ENCODE assay signal across 8 cellular contexts in the genomic region with DNA sequence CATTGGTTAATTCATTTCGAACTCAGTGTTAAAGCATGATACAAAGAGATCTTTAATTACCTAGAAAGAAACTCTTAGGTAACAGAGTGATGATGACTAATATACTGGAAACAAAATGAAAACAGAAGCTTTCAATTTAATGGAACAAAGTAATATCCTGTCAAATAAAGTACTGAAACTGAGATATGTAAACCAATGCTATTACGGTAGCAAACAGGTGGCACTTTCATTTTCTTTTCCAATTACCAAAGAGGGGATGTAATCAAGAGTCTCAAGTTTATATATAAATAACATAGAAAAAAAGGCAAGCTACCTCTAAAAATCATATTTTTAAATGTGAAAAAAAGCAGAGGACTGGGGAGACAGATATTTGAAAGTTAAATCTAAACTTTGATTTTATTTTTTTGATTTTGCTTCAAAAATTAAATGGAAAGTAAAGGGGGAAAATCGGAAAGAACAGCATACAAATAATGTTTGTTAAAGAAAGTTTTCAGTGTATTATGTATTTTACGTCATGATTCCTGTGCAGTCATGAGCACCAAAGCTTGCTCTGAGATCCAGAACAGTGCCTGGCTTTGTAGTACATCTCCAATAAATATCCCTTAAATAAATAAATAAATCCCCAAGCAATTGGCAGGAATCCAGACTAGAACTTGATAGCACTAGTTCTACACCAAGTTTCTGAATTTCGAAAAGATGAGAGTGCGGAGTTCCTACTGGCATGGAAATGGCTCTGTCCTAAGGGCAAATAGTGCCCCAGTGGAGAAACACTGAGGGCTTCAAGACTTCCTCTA. TPM values are rescaled to one million over a fixed set of nuclear protein-coding genes. Genes with fewer than 3 reads are reported as not detected.
A peak's percentile ranks its signal among the peaks of the same experiment; 100 is the strongest.
DNase-seq lines count a peak whose midpoint lies in the region; ATAC-seq and TF ChIP-seq lines count a peak whose summit lies in the region.

No MANE protein-coding gene starts in this region.

- DNase-seq in NCI-H2171 treated with DMSO at 0.1 percent for 48 hours (lab: John Stamatoyannopoulos, UW) (peak; percentile 58), NCI-H2171 (lab: John Stamatoyannopoulos, UW) (no peak), NCI-H82 treated with DMSO at 0.1 percent for 48 hours (lab: John Stamatoyannopoulos, UW; ENCODE audit: unreplicated experiment) (peak; percentile 1), left lobe of liver (ENCODE audit: low spot score) (no peak), coronary artery (ENCODE audit: low spot score) (no peak), nucleus accumbens (lab: John Stamatoyannopoulos, UW) (no peak), testis (no peak)

- ATAC-seq in HG02870 (IDR thresholded peaks at IDR 0.05; ENCODE audit: unreplicated experiment) (peak; percentile 97), left lobe of liver (peak; percentile 69)

- intact Hi-C loops in testis (cut with DNase I; ENCODE audit: low total_unique reads), result no loop called here

- no peaks in the 10 kb centered on the region for H3K9me3 ChIP-seq in testis

- TF ChIP-seq CTCF in coronary artery (IDR thresholded peaks at IDR 0.05) (no peak), testis (IDR thresholded peaks at IDR 0.05) (no peak)

- TF ChIP-seq POLR2A in testis (IDR thresholded peaks at IDR 0.05), result no peak

- H3K4me1 ChIP-seq in testis, result no peaks in the 10 kb centered on the region

- no peaks in the 10 kb centered on the region for H3K36me3 ChIP-seq in testis (ENCODE audit: low read depth, missing control alignments)

- H3K27ac ChIP-seq in coronary artery, result no peak overlapping the region
- no peak overlapping the region for H3K27ac ChIP-seq in testis

- no peaks in the 10 kb centered on the region for H3K27me3 ChIP-seq in testis

- H3K4me3 ChIP-seq in coronary artery, result no peak overlapping the region
- H3K4me3 ChIP-seq in testis, result no peak overlapping the region

- WGBS in testis, 2 donors, result 84 to 85% methylated on average over 6 of the region's 6 CpGs

RNA-seq across cellular contexts. Expression of a gene that starts 25.0 kb away (rescaled TPM):
- 31.0 TPM for total RNA-seq in left lobe of liver
- total RNA-seq in testis, result 10 to 100 TPM; 38.9 to 51.4 TPM
- 18.1 TPM for polyA plus RNA-seq in testis (ENCODE audit: insufficient read depth, low read depth, low replicate concordance)

Comparison
In these comparisons a context has a peak if more than half of its experiments do, and no peak if none do; other contexts are left out.
1. DNase-seq: peak in NCI-H2171 treated with DMSO at 0.1 percent for 48 hours (single experiment) and NCI-H82 treated with DMSO at 0.1 percent for 48 hours (single experiment); none in NCI-H2171 (single experiment), left lobe of liver (single experiment), coronary artery (single experiment), nucleus accumbens (0 of 56) and testis (single experiment).